Comparison of ENCODE assay signal across 1 cellular context in the genomic region with DNA sequence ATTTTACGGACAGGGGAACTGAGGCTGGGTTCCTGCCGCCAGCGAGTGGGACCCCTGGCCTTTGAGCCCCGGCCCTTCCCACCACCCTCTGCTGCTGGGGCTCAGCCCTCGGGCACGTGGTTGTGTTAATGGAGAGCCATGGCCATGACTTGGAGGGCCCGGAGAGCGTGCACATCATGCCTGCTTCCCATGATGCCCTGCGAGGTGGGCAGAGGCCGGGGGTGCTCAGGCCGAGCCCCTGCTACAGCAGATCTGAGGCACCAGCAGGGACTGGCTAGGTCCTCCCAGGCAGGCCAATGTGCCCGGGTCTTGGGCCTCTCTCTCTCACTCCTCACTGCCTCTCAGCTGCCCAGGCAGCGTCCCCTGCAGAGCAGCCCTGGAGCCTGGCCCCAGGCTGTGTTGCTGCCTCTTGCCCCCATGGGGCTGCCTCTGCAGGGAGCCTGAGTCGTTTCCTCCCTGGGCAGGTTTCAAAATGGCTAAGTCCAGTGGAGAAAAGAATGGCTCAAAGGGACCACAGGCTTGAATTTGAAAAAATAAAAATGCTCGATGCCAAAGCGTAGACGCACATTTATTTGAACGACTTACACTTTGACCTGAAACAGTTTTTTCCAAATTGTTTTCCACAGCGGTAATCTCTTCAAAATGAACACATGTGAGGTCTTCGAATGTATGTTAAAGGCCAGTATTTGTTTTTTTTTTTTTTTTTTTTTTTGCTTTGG.
TF ChIP-seq lines count a peak whose summit lies in the region.

No MANE protein-coding gene starts in this region.

TF ChIP-seq in H1, 55 proteins besides CTCF, POLR2A, EP300 and RAD21:
- TF ChIP-seq, protein P1, sequence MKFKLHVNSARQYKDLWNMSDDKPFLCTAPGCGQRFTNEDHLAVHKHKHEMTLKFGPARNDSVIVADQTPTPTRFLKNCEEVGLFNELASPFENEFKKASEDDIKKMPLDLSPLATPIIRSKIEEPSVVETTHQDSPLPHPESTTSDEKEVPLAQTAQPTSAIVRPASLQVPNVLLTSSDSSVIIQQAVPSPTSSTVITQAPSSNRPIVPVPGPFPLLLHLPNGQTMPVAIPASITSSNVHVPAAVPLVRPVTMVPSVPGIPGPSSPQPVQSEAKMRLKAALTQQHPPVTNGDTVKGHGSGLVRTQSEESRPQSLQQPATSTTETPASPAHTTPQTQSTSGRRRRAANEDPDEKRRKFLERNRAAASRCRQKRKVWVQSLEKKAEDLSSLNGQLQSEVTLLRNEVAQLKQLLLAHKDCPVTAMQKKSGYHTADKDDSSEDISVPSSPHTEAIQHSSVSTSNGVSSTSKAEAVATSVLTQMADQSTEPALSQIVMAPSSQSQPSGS (IDR thresholded peaks at IDR 0.05; ENCODE audit: low read length) = no peak
- TF ChIP-seq SP4 (IDR thresholded peaks at IDR 0.05; ENCODE audit: low read length) (no peak), SIN3A (conservative IDR thresholded peaks at IDR 0.05 in 1 of 2, IDR thresholded peaks at IDR 0.05 in 1 of 2; ENCODE audit: low read depth in 1 of 2, low read length in 2 of 2) (no peak), RXRA (IDR thresholded peaks at IDR 0.05; ENCODE audit: insufficient read depth, low read depth, low read length) (no peak), CREB1 (IDR thresholded peaks at IDR 0.05) (no peak), TBP (IDR thresholded peaks at IDR 0.05; ENCODE audit: low read depth, low read length) (no peak), GABPA (IDR thresholded peaks at IDR 0.05; ENCODE audit: borderline replicate concordance, insufficient read depth, low read length) (no peak), CBX8 (IDR thresholded peaks at IDR 0.05; ENCODE audit: borderline replicate concordance, low read depth, low read length) (no peak), TCF12 (IDR thresholded peaks at IDR 0.05; ENCODE audit: low read depth, low read length) (no peak), POLR2AphosphoS5 (IDR thresholded peaks at IDR 0.05; ENCODE audit: low read depth, low read length) (no peak), NRF1 (IDR thresholded peaks at IDR 0.05; ENCODE audit: low read depth, low read length) (no peak)
- TF ChIP-seq, protein P2, sequence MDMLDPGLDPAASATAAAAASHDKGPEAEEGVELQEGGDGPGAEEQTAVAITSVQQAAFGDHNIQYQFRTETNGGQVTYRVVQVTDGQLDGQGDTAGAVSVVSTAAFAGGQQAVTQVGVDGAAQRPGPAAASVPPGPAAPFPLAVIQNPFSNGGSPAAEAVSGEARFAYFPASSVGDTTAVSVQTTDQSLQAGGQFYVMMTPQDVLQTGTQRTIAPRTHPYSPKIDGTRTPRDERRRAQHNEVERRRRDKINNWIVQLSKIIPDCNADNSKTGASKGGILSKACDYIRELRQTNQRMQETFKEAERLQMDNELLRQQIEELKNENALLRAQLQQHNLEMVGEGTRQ (IDR thresholded peaks at IDR 0.05; ENCODE audit: low read length) = no peak
- TF ChIP-seq, protein P3, sequence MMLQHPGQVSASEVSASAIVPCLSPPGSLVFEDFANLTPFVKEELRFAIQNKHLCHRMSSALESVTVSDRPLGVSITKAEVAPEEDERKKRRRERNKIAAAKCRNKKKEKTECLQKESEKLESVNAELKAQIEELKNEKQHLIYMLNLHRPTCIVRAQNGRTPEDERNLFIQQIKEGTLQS (IDR thresholded peaks at IDR 0.05; ENCODE audit: insufficient read depth, low read depth, low read length) = no peak
TF ChIP-seq in H1: peak in this region for 0.
